In the genomic region with DNA sequence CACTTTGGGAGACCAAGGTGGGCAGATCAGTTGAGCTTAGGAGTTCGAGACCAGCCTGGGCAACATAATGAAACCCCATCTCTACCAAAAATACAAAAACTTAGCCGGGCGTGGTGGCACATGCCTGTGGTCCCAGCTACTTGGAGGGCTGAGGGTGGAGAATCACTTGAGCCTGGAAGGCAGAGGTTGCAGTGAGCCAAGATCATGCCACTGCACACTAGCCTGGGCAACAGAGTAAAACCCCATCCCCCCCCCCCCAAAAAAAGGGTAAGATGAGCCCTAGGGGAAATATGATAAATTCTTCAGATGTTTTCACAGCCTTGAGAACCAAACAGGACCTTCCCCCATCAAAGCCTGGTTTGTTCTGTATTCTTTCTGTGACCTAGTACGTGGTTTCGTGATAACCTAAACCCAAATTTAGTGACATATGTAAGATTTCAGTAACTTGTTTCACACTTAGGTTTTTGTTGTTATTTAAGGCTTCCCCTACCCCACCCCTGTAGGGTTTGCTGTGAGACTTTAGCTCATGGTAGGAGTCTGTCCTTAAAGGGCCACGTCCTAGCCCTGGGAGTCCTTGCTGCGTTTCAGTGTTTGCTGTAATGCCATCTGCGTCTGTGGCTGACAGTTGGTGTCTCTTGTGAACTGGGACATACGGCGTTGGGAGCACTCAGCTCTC, we compare ENCODE assay signal across 8 cellular contexts. TPM values are rescaled to one million over a fixed set of nuclear protein-coding genes. Genes with fewer than 3 reads are reported as not detected.
DNase-seq lines count a peak whose midpoint lies in the region; ATAC-seq and TF ChIP-seq lines count a peak whose summit lies in the region.

No MANE protein-coding gene starts in this region.

- H3K9me3 Mint-ChIP-seq in T-cell, result no peaks in the 10 kb centered on the region

- ATAC-seq in HG03025 (IDR thresholded peaks at IDR 0.05; ENCODE audit: low FRiP score, unreplicated experiment) (peak; percentile 46), T-cell (replicated peaks in 1 of 4) (peak; percentile 66 to 82 (median 74)), esophagus mucosa (peak; percentile 5)

- no peak for TF ChIP-seq CTCF in A673 (conservative IDR thresholded peaks at IDR 0.05; ENCODE audit: low read depth, low read length)

- CTCF ChIA-PET in T-cell (lab: Charles Lee), result interaction anchor here (0.5 to 2.1 kb wide), 6 partner anchors 26 to 166 kb away, joined by 3 to 9 read pairs (median 6); a partner anchor contains a TSS
- CTCF ChIA-PET in A673 (lab: Charles Lee), result no interaction called here

- no peaks in the 10 kb centered on the region for H3K9me3 ChIP-seq in A673 (ENCODE audit: low read depth, low read length, poor library complexity, severe bottlenecking)

- peak; percentile 41 for DNase-seq in stimulated activated CD4-positive, alpha-beta T cell treated with anti-CD3 and anti-CD28 coated beads, Interleukin-4, amount 100 ng/mL, for 24 hours
- DNase-seq in stimulated activated CD4-positive, alpha-beta T cell treated with anti-CD3 and anti-CD28 coated beads, Interleukin-15, amount 100 ng/mL, for 24 hours, result no peak
- DNase-seq in T-cell (peak in 24 of 34 experiments; percentile 3 to 80 (median 66)), A673 (ENCODE audit: low spot score) (no peak), NCI-H1436 treated with DMSO at 0.1 percent for 48 hours (lab: John Stamatoyannopoulos, UW) (no peak)

- intact Hi-C loops in A673 (cut with micrococcal nuclease; ENCODE audit: unreplicated experiment), result no loop called here

- POLR2A ChIA-PET in T-cell (lab: Charles Lee), result interaction anchor here (0.7 to 1.1 kb wide), 4 partner anchors 10 to 119 kb away, joined by 4 to 13 read pairs (median 5); no protein-coding TSS in a partner anchor
- POLR2A ChIA-PET in A673 (lab: Charles Lee; ENCODE audit: low non-redundant PET), result interaction anchor here (0.5 kb wide), 1 partner anchor 141 kb away, joined by 16 read pairs; no protein-coding TSS in a partner anchor

- peaks cover 4% of the 10 kb centered on the region for H3K4me1 ChIP-seq in A673 (ENCODE audit: insufficient read depth, low read length, poor library complexity, severe bottlenecking)

- no TSS peak for BruUV-seq in A673 (replicated peaks; lab: Mats Ljungman, UMichigan)

- peaks cover 12% of the 10 kb centered on the region for H3K36me3 Mint-ChIP-seq in T-cell

- H3K4me3 Mint-ChIP-seq in T-cell, result peak overlapping the region; percentile 76 to 92 (median 80)

- peaks cover 47 to 70% (median 48%) of the 10 kb centered on the region in 3 donors for H3K4me1 Mint-ChIP-seq in T-cell

- H3K4me3 ChIP-seq in skin epidermis, result peak overlapping the region in 2 of 7 experiments; percentile 9 to 15
- H3K4me3 ChIP-seq in A673 (ENCODE audit: low read depth, low read length, poor library complexity, severe bottlenecking), result no peak overlapping the region

- H3K27ac ChIP-seq in skin epidermis, result peak overlapping the region; percentile 39 to 99 (median 78)
- H3K27ac ChIP-seq in A673 (ENCODE audit: low read depth, low read length, poor library complexity, severe bottlenecking), result no peak overlapping the region

- no peaks in the 10 kb centered on the region for H3K27me3 ChIP-seq in A673 (replicated peaks; ENCODE audit: insufficient read depth, low read depth, low read length, poor library complexity)

- no peaks in the 10 kb centered on the region for H3K27me3 Mint-ChIP-seq in T-cell

- no peaks in the 10 kb centered on the region for H3K36me3 ChIP-seq in A673 (ENCODE audit: insufficient read depth, low read length, poor library complexity, severe bottlenecking)

- peak overlapping the region; percentile 99 for H3K27ac Mint-ChIP-seq in T-cell

RNA-seq across cellular contexts. Expression of a gene that starts 49.6 kb away (rescaled TPM):
- total RNA-seq in T-cell (100 to 1,000 TPM; 185 to 220 (median 202) TPM), esophagus mucosa (27.4 TPM), A673 (2021) (85.2 and 85.4 TPM in 2 replicates)

RNA-seq across cellular contexts. Expression of a gene that starts 49.9 kb away (rescaled TPM):
- total RNA-seq in T-cell, result 10 to 100 TPM; 16.6 to 20.4 (median 19.3) TPM
- total RNA-seq in esophagus mucosa, result 6.1 TPM
- total RNA-seq in A673 (2021), result 66.4 and 68.1 TPM in 2 replicates

Comparison
In these comparisons a context has a peak if more than half of its experiments do, and no peak if none do; other contexts are left out.
1. DNase-seq: peak in stimulated activated CD4-positive, alpha-beta T cell treated with anti-CD3 and anti-CD28 coated beads, Interleukin-4, amount 100 ng/mL, for 24 hours (single experiment) and T-cell (24 of 34); none in stimulated activated CD4-positive, alpha-beta T cell treated with anti-CD3 and anti-CD28 coated beads, Interleukin-15, amount 100 ng/mL, for 24 hours (single experiment), A673 (single experiment) and NCI-H1436 treated with DMSO at 0.1 percent for 48 hours (single experiment).
2. ATAC-seq: peak in every context shown above with its lines; median percentile 74 in T-cell; 46 in HG03025; 5 in esophagus mucosa.